Comparison of ENCODE assay signal across 1 cellular context in genomic region chr11:62881579-62882427, GRCh38.
TF ChIP-seq lines count a peak whose summit lies in the region.

No MANE protein-coding gene starts in this region.

TF ChIP-seq in GM12878, 131 proteins besides CTCF, POLR2A, EP300 and RAD21 (continued from another document):
- TF ChIP-seq SIX5 (IDR thresholded peaks at IDR 0.05; ENCODE audit: low read depth, low read length, severe bottlenecking) (no peak), BCL11A (IDR thresholded peaks at IDR 0.05; ENCODE audit: low read depth, low read length) (no peak), ASH2L (IDR thresholded peaks at IDR 0.05; ENCODE audit: borderline replicate concordance, low read depth) (no peak), RAD51 (IDR thresholded peaks at IDR 0.05) (peak; percentile 65; the same call in 1 of the 2 replicates), SIN3A (IDR thresholded peaks at IDR 0.05; ENCODE audit: low read depth, low read length) (0 out of 2 replicates have a peak, but pooled peaks have one; percentile 48), ATF3 (IDR thresholded peaks at IDR 0.05; ENCODE audit: borderline replicate concordance, extremely low read depth, low read depth, low read length) (no peak)
TF ChIP-seq in GM12878: peak in this region for 14.
